1 cellular context compared by ENCODE assay signal in the genomic region with DNA sequence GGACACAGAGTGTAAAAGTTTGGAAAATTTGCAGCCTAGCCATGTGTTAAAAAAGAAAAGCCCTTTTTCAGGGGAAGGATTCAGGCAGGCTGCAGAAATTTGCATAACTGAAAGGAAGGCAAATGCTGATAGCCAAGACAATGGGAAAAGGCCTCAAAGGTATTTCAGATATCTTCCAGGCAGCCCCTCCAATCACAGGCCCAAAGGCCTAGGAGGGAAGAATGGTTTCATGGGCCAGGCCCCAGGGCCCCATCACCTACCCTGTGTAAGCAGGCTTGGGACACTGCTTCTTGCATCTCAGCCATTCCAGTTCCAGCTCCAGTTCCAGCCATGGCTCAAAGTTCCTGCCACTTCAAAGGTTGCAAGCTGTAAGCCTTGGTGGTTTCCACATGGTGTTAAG.
A peak's percentile ranks its signal among the peaks of the same experiment; 100 is the strongest.
TF ChIP-seq lines count a peak whose summit lies in the region.

No MANE protein-coding gene starts in this region.

TF ChIP-seq in HEK293, 187 proteins besides CTCF, POLR2A, EP300 and RAD21:
- peak; percentile 89 for TF ChIP-seq ZNF585B (tag by site-specific recombination; IDR thresholded peaks at IDR 0.05)
- TF ChIP-seq ZNF621 (tag by site-specific recombination; IDR thresholded peaks at IDR 0.05): no peak
TF ChIP-seq in HEK293: peak in this region for 1.
